Comparison of ENCODE assay signal across 8 cellular contexts in the genomic region with DNA sequence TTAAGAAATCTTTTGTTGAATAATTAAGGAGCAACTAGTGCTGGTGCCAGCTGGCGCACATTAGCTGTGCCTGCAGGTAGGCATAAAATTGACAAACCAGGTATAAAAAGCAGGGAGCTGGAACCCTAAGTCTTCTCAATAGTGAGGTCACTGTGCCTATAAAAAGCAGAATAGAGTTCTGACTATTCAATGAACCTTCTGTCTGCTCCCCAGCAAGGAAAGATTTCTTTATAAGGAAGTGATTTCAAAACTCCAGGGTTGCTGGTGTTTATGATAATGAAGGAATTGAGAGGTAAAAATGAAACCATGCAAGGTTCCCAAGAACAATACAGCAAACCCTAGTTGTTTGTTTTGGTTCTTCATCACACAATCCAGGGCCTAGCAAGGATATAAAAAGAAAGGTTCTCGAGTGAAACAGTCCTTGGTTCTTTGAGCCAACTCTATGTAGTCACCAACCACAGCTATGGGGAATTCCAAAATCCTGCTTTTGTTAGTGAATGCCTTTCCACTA.
DNase-seq lines count a peak whose midpoint lies in the region; ATAC-seq and TF ChIP-seq lines count a peak whose summit lies in the region.

No MANE protein-coding gene starts in this region.

- no peak for TF ChIP-seq CTCF in esophagus squamous epithelium (IDR thresholded peaks at IDR 0.05)

- peaks cover 0 to 67% (median 32%) of the 10 kb centered on the region in 3 donors for H3K4me1 ChIP-seq in esophagus squamous epithelium

- ATAC-seq in GM21723 (IDR thresholded peaks at IDR 0.05; ENCODE audit: unreplicated experiment) (no peak), GM19023 (IDR thresholded peaks at IDR 0.05; ENCODE audit: unreplicated experiment) (no peak), HG03354 (IDR thresholded peaks at IDR 0.05; ENCODE audit: poor library complexity, severe bottlenecking, unreplicated experiment) (no peak), GM21423 (IDR thresholded peaks at IDR 0.05; ENCODE audit: unreplicated experiment) (no peak)

- TF ChIP-seq POLR2A in esophagus squamous epithelium (IDR thresholded peaks at IDR 0.05) = peak in 1 of 4 donors; percentile 7

- DNase-seq in EH (ENCODE audit: low read depth) (peak; percentile 95), OCI-M1 (lab: John Stamatoyannopoulos, UW) (peak; percentile 59), esophagus squamous epithelium (lab: John Stamatoyannopoulos, UW) (no peak), putamen (ENCODE audit: low spot score) (peak; percentile 8)

- no peaks in the 10 kb centered on the region for H3K27me3 ChIP-seq in esophagus squamous epithelium

- no peaks in the 10 kb centered on the region for H3K36me3 ChIP-seq in esophagus squamous epithelium

- 27 to 29% methylated on average over 2 of the region's 2 CpGs for WGBS in esophagus squamous epithelium, 2 donors

- H3K27ac ChIP-seq in esophagus squamous epithelium = peak overlapping the region; percentile 75 to 88 (median 84)

- intact Hi-C loops in esophagus squamous epithelium (cut with DNase I) = no loop called here

- no peaks in the 10 kb centered on the region for H3K9me3 ChIP-seq in esophagus squamous epithelium

- H3K4me3 ChIP-seq in esophagus squamous epithelium = no peak overlapping the region
